In the genomic region with DNA sequence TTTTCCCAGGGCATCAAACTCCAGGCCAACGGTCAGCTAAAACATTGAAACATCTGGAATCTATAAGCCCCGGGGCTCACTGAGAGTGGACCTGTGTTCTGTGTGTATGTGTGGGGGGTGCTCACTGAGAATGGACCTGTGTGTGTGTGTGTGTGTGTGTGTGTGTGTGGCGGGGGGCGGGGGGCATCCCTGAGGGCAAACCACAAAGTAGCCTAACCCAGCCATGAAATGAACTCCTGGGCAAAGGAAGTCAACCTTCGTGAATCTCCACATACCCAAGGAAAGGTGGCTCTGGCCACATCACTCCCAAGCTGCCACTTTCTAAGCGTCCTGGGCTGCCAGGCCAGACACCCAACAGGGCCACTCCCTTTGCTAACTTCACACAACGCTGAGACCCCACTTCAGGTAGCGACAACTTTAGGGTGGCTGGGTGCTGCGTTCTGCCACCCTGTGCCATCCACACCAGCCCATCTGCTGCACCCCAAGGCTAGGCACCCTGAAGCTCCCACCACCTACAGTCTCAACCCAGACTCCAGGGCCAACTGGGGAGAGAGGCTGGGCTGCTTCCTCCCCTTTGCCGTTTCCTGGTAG, we compare ENCODE assay signal across 9 cellular contexts. TPM values are rescaled to one million over a fixed set of nuclear protein-coding genes. Genes with fewer than 3 reads are reported as not detected.
DNase-seq lines count a peak whose midpoint lies in the region; ATAC-seq and TF ChIP-seq lines count a peak whose summit lies in the region.
"Had no signal": no experiment of that assay in that cellular context is flagged by ENCODE, and none has a peak within 500 bp of the region (broad histone marks: within the 10 kb centered on the region; RNA-seq: fewer than 3 reads in every experiment).

No MANE protein-coding gene starts in this region.

- ATAC-seq in left cardiac atrium: no peak
- no peak for ATAC-seq in GM21723 (IDR thresholded peaks at IDR 0.05; ENCODE audit: unreplicated experiment)
- no peak for ATAC-seq in GM19351 (IDR thresholded peaks at IDR 0.05; ENCODE audit: unreplicated experiment)

- peak overlapping the region; percentile 94 to 98 for H3K4me3 ChIP-seq in right atrium auricular region
- H3K4me3 ChIP-seq in breast epithelium: peak overlapping the region; percentile 94 to 100 (median 98)
- H3K4me3 ChIP-seq in mononuclear cell (ENCODE audit: low read length): peak overlapping the region; percentile 60

- H3K27ac ChIP-seq in right atrium auricular region (peak overlapping the region; percentile 94 to 98), breast epithelium (peak overlapping the region; percentile 94 to 98)

- intact Hi-C loops in left cardiac atrium (cut with DNase I) (no loop called here), breast epithelium (cut with DNase I; ENCODE audit: low total_unique reads) (loop anchor here (1.0 kb wide), 1 partner anchor 36 kb away; no protein-coding TSS in a partner anchor)

- TF ChIP-seq CTCF in right atrium auricular region (IDR thresholded peaks at IDR 0.05) (no peak), breast epithelium (IDR thresholded peaks at IDR 0.05) (no peak)

- H3K9me3 ChIP-seq in right atrium auricular region (no peaks in the 10 kb centered on the region), breast epithelium (no peaks in the 10 kb centered on the region), mononuclear cell (ENCODE audit: low read depth, low read length) (no peaks in the 10 kb centered on the region)

- peaks cover 0 to 65% of the 10 kb centered on the region in 2 donors for H3K4me1 ChIP-seq in right atrium auricular region
- peaks cover 11 to 12% of the 10 kb centered on the region in 2 donors for H3K4me1 ChIP-seq in breast epithelium
- peaks cover 62% of the 10 kb centered on the region for H3K4me1 ChIP-seq in mononuclear cell (ENCODE audit: insufficient read depth, low read length)

- DNase-seq in right atrium auricular region (ENCODE audit: low spot score): no peak
- no peak for DNase-seq in left cardiac atrium
- no peak for DNase-seq in breast epithelium (ENCODE audit: low spot score in 2 of 2)
- no peak for DNase-seq in NCI-H146 treated with DMSO at 0.1 percent for 48 hours (lab: John Stamatoyannopoulos, UW; ENCODE audit: unreplicated experiment)
- no peak for DNase-seq in mucosa of gallbladder (ENCODE audit: low spot score)
- DNase-seq: NCI-H1436 treated with DMSO at 0.1 percent for 48 hours had no signal

- H3K36me3 ChIP-seq in right atrium auricular region: peaks cover 13% of the 10 kb centered on the region
- H3K36me3 ChIP-seq in breast epithelium: no peaks in the 10 kb centered on the region

- H3K27me3 ChIP-seq in right atrium auricular region (no peaks in the 10 kb centered on the region), breast epithelium (no peaks in the 10 kb centered on the region), mononuclear cell (ENCODE audit: insufficient read depth, low read length) (peaks cover 16% of the 10 kb centered on the region)

- TF ChIP-seq POLR2A in breast epithelium (IDR thresholded peaks at IDR 0.05): no peak

RNA-seq across cellular contexts. Expression of gene MAFG, which starts 1.6 kb away (rescaled TPM):
- total RNA-seq in right atrium auricular region (10 to 100 TPM; 21.8 to 26.5 TPM), left cardiac atrium (10 to 100 TPM; 20.9 to 25.1 TPM), breast epithelium (10 to 100 TPM; 12.3 to 15.2 (median 14.1) TPM), mononuclear cell (14.9 TPM), mucosa of gallbladder (31.6 TPM)

RNA-seq across cellular contexts. Expression of gene SIRT7, which starts 8.0 kb away (rescaled TPM):
- total RNA-seq in right atrium auricular region (1 to 10 TPM; 2.8 to 4.9 TPM), left cardiac atrium (1 to 10 TPM; 8.9 to 9.2 TPM), breast epithelium (10 to 100 TPM; 20.6 to 27.2 (median 25.8) TPM), mononuclear cell (21.6 TPM), mucosa of gallbladder (58.1 TPM)

RNA-seq across cellular contexts. Expression of gene PYCR1, which starts 11.1 kb away (rescaled TPM):
- total RNA-seq in right atrium auricular region: 10 to 100 TPM in 1 of 2 donors, 1 to 10 TPM in 1; 8.3 to 10.2 TPM
- total RNA-seq in left cardiac atrium: 10 to 100 TPM in 1 of 2 donors, 1 to 10 TPM in 1; 9.6 to 10.5 TPM
- total RNA-seq in breast epithelium: 10 to 100 TPM in 2 of 3 donors, 1 to 10 TPM in 1; 3.0 to 30.2 (median 15.5) TPM
- total RNA-seq in mononuclear cell: 0.52 TPM
- 12.6 TPM for total RNA-seq in mucosa of gallbladder

RNA-seq across cellular contexts. Expression of gene PCYT2, which starts 14.8 kb away (rescaled TPM):
- total RNA-seq in right atrium auricular region (10 to 100 TPM; 23.3 to 26.1 TPM), left cardiac atrium (10 to 100 TPM; 21.8 to 22.2 TPM), breast epithelium (10 to 100 TPM; 22.9 to 69.4 (median 35.9) TPM), mononuclear cell (10.6 TPM), mucosa of gallbladder (66.0 TPM)

RNA-seq across cellular contexts. Expression of gene MYADML2, which starts 21.1 kb away (rescaled TPM):
- total RNA-seq in right atrium auricular region (1 to 10 TPM in 1 of 2 donors, under 1 TPM in 1; 0.55 to 1.4 TPM), left cardiac atrium (under 1 TPM in 1 of 2 donors, not detected in 1; 0.50 TPM), breast epithelium (not detected), mononuclear cell (not detected), mucosa of gallbladder (not detected)
